ENCODE assay signal across 24 cellular contexts in genomic region chr2:52210611-52211010, GRCh38.
"Had no signal": no experiment of that assay in that cellular context is flagged by ENCODE, and none has a peak within 500 bp of the region (broad histone marks: within the 10 kb centered on the region; RNA-seq: fewer than 3 reads in every experiment).

No MANE protein-coding gene starts in this region.

- H3K27ac Mint-ChIP-seq: naive thymus-derived CD4-positive, alpha-beta T cell; natural killer cell had no signal

- H3K27me3 ChIP-seq: dorsolateral prefrontal cortex, esophagus muscularis mucosa, foreskin keratinocyte, gastrocnemius medialis, heart right ventricle, left lung had no signal

- H3K4me1 Mint-ChIP-seq: naive thymus-derived CD4-positive, alpha-beta T cell; natural killer cell had no signal

- H3K36me3 ChIP-seq: esophagus muscularis mucosa, gastrocnemius medialis, heart right ventricle, left lung, lower lobe of right lung had no signal

- ATAC-seq: foreskin keratinocyte; gastrocnemius medialis; heart right ventricle; left cardiac atrium; left lung; left ventricle myocardium superior; lower lobe of right lung; naive thymus-derived CD4-positive, alpha-beta T cell; natural killer cell had no signal

- FAIRE-seq: colon, endothelial cell of umbilical vein, islet of Langerhans, keratinocyte had no signal

- H3K9me3 ChIP-seq: esophagus muscularis mucosa, gastrocnemius medialis, heart right ventricle, left lung, lower lobe of right lung had no signal

- H3K4me1 ChIP-seq: esophagus muscularis mucosa, foreskin keratinocyte, gastrocnemius medialis, heart right ventricle, left lung, lower lobe of right lung had no signal

- H3K36me3 Mint-ChIP-seq: naive thymus-derived CD4-positive, alpha-beta T cell had no signal

- H3K4me3 Mint-ChIP-seq: naive thymus-derived CD4-positive, alpha-beta T cell; natural killer cell had no signal

- DNase-seq: dermis blood vessel endothelial cell; dorsolateral prefrontal cortex; effector CD4-positive, alpha-beta T cell; effector memory CD4-positive, alpha-beta T cell; foreskin keratinocyte; gastrocnemius medialis; glutamatergic neuron; head of caudate nucleus; heart right ventricle; hippocampal formation; kidney glomerular epithelial cell; left cardiac atrium; left lung; left ventricle myocardium superior; lower lobe of right lung; midbrain; naive thymus-derived CD4-positive, alpha-beta T cell; natural killer cell had no signal

- H3K27me3 Mint-ChIP-seq: naive thymus-derived CD4-positive, alpha-beta T cell had no signal

- H3K27ac ChIP-seq: coronary artery, dorsolateral prefrontal cortex, esophagus muscularis mucosa, foreskin keratinocyte, gastrocnemius medialis, heart right ventricle, left lung, lower lobe of right lung had no signal

- H3K4me3 ChIP-seq: coronary artery, dorsolateral prefrontal cortex, esophagus muscularis mucosa, gastrocnemius medialis, heart right ventricle, left lung, lower lobe of right lung had no signal
